In the genomic region with DNA sequence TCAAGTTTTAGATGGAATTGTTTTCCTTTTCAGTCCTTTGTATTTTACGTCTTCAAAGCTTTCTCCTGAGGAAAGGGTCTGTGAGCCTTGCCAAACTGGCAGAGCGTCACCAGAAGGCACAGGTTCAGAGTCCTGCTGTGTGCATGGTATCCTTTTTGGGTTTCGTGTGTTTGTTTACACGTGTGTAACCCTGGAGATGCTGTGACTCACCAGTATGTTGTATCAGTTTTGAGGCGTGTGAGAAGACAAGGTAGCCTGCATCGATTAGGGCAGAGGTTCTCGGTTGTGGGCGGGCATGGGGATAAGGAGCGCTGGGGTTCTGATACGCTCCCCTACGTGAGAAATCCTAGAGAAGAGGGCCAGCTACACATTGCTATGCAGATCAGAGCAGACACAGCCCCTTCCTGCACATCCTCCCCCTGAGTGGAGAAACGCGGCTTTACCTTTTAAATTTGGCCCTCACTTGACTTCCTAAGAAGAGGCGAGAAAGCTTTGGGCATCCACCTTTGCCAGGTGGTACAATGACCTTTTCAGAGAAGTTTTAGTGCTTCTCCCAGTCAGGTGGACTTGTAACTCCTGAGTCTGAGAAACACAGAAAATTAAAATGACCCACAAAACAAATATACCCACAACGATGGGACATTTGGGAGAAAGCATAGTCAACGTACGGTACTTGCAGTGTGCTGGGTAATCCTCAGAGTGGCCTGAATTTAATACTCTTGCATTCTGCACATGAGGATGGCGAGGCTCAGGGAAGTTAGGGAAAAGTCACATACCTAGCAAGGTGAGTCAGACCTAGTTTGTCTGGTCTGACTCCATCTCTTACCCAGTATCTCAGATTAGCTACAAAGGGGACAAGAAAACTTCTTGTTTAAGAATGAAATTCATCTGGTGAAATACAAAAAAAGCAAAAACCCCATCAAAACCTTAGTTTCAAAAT, we compare ENCODE assay signal across 11 cellular contexts. TPM values are rescaled to one million over a fixed set of nuclear protein-coding genes. Genes with fewer than 3 reads are reported as not detected.
DNase-seq lines count a peak whose midpoint lies in the region; ATAC-seq, FAIRE-seq and TF ChIP-seq lines count a peak whose summit lies in the region.
"Had no signal": no experiment of that assay in that cellular context is flagged by ENCODE, and none has a peak within 500 bp of the region (broad histone marks: within the 10 kb centered on the region; RNA-seq: fewer than 3 reads in every experiment).

No MANE protein-coding gene starts in this region.

- H3K4me1 Mint-ChIP-seq in endodermal cell = peaks cover 22% of the 10 kb centered on the region
- H3K4me1 Mint-ChIP-seq: immature natural killer cell had no signal

- H3K4me3 ChIP-seq in endodermal cell (ENCODE audit: low read length) (no peak overlapping the region), small intestine (ENCODE audit: low read depth in 1 of 2, low read length in 2 of 2) (no peak overlapping the region)

- H3K9me3 ChIP-seq in endodermal cell (ENCODE audit: control insufficient read depth, low read length) (no peaks in the 10 kb centered on the region), small intestine (ENCODE audit: control insufficient read depth, low read depth) (no peaks in the 10 kb centered on the region)

- no peak for FAIRE-seq in small intestine (lab: Jason Lieb, UNC)

- H3K4me1 ChIP-seq in endodermal cell (ENCODE audit: control insufficient read depth, insufficient read depth, low read length) (peaks cover 3% of the 10 kb centered on the region), small intestine (ENCODE audit: control insufficient read depth in 2 of 2, insufficient read depth in 1 of 2, low read depth in 1 of 2, low read length in 1 of 2) (peaks cover 0 to 3% of the 10 kb centered on the region in 2 donors)

- no peak overlapping the region for H3K4me3 Mint-ChIP-seq in endodermal cell
- H3K4me3 Mint-ChIP-seq: immature natural killer cell had no signal

- H3K9me3 Mint-ChIP-seq in endodermal cell = no peaks in the 10 kb centered on the region
- H3K9me3 Mint-ChIP-seq: immature natural killer cell had no signal

- H3K9ac ChIP-seq in endodermal cell (ENCODE audit: extremely low read depth, low read length, poor library complexity, severe bottlenecking) = no peak overlapping the region

- whole genome bisulfite sequencing in endodermal cell (ENCODE audit: insufficient coverage in 1 of 2, insufficient read length in 1 of 2), 2 experiments = 92 to 95% methylated on average over 14 to 18 of the region's 18 CpGs
- 11 to 56% (median 35%) methylated on average over 18 of the region's 18 CpGs for WGBS in small intestine, 3 donors

- H3K27ac ChIP-seq in endodermal cell (ENCODE audit: low read depth, low read length) (no peak overlapping the region), small intestine (ENCODE audit: low read depth in 1 of 2, low read length in 1 of 2) (peak overlapping the region; percentile 65 to 88)

- peaks cover 11% of the 10 kb centered on the region for H3K36me3 Mint-ChIP-seq in endodermal cell (ENCODE audit: low read depth)

- DNase-seq in activated CD4-positive, CD25-positive, alpha-beta regulatory T cell (lab: John Stamatoyannopoulos, UW) = no peak
- DNase-seq in HPDE6-E6E7 (ENCODE audit: extremely low spot score) = peak; percentile 44
- DNase-seq in endodermal cell = no peak
- peak; percentile 98 for DNase-seq in small intestine
- no peak for DNase-seq in middle frontal gyrus (ENCODE audit: extremely low spot score, low spot score)
- DNase-seq in NCI-H1417 treated with DMSO at 0.1 percent for 48 hours (lab: John Stamatoyannopoulos, UW) = no peak
- DNase-seq: ACHN, amygdala, immature natural killer cell had no signal

- H3K27me3 Mint-ChIP-seq in endodermal cell (ENCODE audit: insufficient read depth) = no peaks in the 10 kb centered on the region

- no peaks in the 10 kb centered on the region for H3K27me3 ChIP-seq in endodermal cell (ENCODE audit: control insufficient read depth, insufficient read depth, low read length, poor library complexity, severe bottlenecking)
- no peaks in the 10 kb centered on the region for H3K27me3 ChIP-seq in small intestine (ENCODE audit: control insufficient read depth in 2 of 2, insufficient read depth in 2 of 2, low read length in 2 of 2)

- H3K36me3 ChIP-seq in endodermal cell (ENCODE audit: control insufficient read depth, insufficient read depth, low read length) (peaks cover 18% of the 10 kb centered on the region), small intestine (ENCODE audit: control insufficient read depth in 2 of 2, insufficient read depth in 2 of 2, low read length in 2 of 2) (peaks cover 0 to 7% of the 10 kb centered on the region in 2 donors)

- peak; percentile 35 to 69 for ATAC-seq in activated CD4-positive, CD25-positive, alpha-beta regulatory T cell treated with anti-CD3 and anti-CD28 coated beads, Interleukin-2, amount 50 U/mL, for 24 hours
- ATAC-seq in HG02571 (IDR thresholded peaks at IDR 0.05; ENCODE audit: unreplicated experiment) = no peak

- no peak for TF ChIP-seq CTCF in endodermal cell (conservative IDR thresholded peaks at IDR 0.05)

- H3K27ac Mint-ChIP-seq in endodermal cell = peak overlapping the region; percentile 28
- H3K27ac Mint-ChIP-seq: immature natural killer cell had no signal

RNA-seq across cellular contexts. Expression of a gene that starts 38.1 kb away (rescaled TPM):
- total RNA-seq in endodermal cell = 10 to 100 TPM; 29.8 to 31.0 TPM
- 44.2 TPM for polyA plus RNA-seq in endodermal cell (2013, experiment 1 of 2)
- polyA plus RNA-seq in endodermal cell (2013, experiment 2 of 2) = 40.5 TPM
- 10 to 100 TPM; 20.9 to 74.7 (median 36.5) TPM for polyA plus RNA-seq in small intestine

Comparison
In these comparisons a context has a peak if more than half of its experiments do, and no peak if none do; other contexts are left out.
1. DNase-seq: peak in HPDE6-E6E7 (single experiment) and small intestine (single experiment); none in activated CD4-positive, CD25-positive, alpha-beta regulatory T cell (0 of 4), endodermal cell (single experiment), middle frontal gyrus (single experiment) and NCI-H1417 treated with DMSO at 0.1 percent for 48 hours (single experiment).